26 cellular contexts compared by ENCODE assay signal in the genomic region with DNA sequence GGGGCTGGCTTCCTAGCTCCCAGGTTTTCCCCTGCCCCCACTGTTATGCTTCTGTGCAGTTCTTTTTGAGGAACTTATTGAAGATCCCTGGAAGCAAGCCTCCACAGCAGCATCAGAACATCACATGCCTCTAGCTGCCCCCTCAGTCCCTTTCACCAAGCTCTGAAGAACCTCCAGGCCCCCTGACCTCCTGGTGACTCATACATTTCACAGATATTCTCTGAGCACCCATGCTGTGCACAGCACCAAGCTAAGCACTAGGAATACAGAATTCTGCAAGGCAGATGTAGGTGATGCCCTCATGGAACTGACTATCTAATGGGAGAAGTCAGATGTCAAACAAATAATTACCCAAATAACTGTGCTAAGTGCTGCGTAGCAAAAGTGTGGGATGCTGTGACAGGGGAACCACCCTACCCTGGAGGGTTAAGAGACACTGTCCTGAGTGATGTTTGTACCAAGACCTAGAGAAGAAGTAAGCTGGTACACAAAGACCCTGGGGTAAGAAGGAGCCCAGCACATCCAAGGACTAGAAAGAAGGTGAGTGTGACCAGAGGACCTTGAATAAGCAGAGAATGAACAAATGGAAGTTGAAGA.
DNase-seq lines count a peak whose midpoint lies in the region; ATAC-seq and TF ChIP-seq lines count a peak whose summit lies in the region.
"Had no signal": no experiment of that assay in that cellular context is flagged by ENCODE, and none has a peak within 500 bp of the region (broad histone marks: within the 10 kb centered on the region; RNA-seq: fewer than 3 reads in every experiment).

No MANE protein-coding gene starts in this region.

- POLR2A ChIA-PET in HEK293T (lab: Yijun Ruan, JAX), result no interaction called here

- DNase-seq in Daoy (ENCODE audit: low read depth) (peak; percentile 20), HEK293T (ENCODE audit: extremely low spot score) (peak; percentile 13), endodermal cell (peak; percentile 62), renal cortical epithelial cell (ENCODE audit: low read depth) (peak; percentile 29)
- DNase-seq: activated CD4-positive, alpha-beta T cell treated with anti-CD3 and anti-CD28 coated beads, Interleukin-2, amount 50 U/mL, for 1 hour; activated CD8-positive, alpha-beta memory T cell treated with anti-CD3 and anti-CD28 coated beads, Interleukin-2, amount 50 U/mL, for 4 hours; cortex of kidney; DMS 273 treated with DMSO at 0.1 percent for 48 hours; GF-D8; HCEC 1CT; heart left ventricle; left ventricle myocardium superior; NCI-H2171 treated with DMSO at 0.1 percent for 48 hours; NCI-H524 treated with DMSO at 0.1 percent for 48 hours; pancreas; sigmoid colon had no signal

- peaks cover 22% of the 10 kb centered on the region for H3K4me1 ChIP-seq in endodermal cell (ENCODE audit: control insufficient read depth, insufficient read depth, low read length)
- H3K4me1 ChIP-seq: heart left ventricle, pancreas, sigmoid colon had no signal

- no peak overlapping the region for H3K27ac Mint-ChIP-seq in endodermal cell
- H3K27ac Mint-ChIP-seq: activated T-helper 2 cell treated with anti-CD3 and anti-CD28 coated beads, Interferon-gamma antibody, Interleukin-2, Interleukin-4, amounts not matched to agents 10 μg/mL and 5 μg/mL and 100 μg/mL, durations not matched to agents 14 hours and 24 hours and 36 hours; nephron had no signal

- no peaks in the 10 kb centered on the region for H3K36me3 Mint-ChIP-seq in endodermal cell (ENCODE audit: low read depth)

- H3K36me3 ChIP-seq in endodermal cell (ENCODE audit: control insufficient read depth, insufficient read depth, low read length), result no peaks in the 10 kb centered on the region
- H3K36me3 ChIP-seq: heart left ventricle, pancreas, sigmoid colon had no signal

- H3K9me3 ChIP-seq in endodermal cell (ENCODE audit: control insufficient read depth, low read length), result no peaks in the 10 kb centered on the region
- H3K9me3 ChIP-seq: heart left ventricle, pancreas, sigmoid colon had no signal

- WGBS in endodermal cell (ENCODE audit: insufficient coverage in 1 of 2, insufficient read length in 1 of 2), 2 experiments, result 97 to 100% methylated on average over 1 of the region's 1 CpG

- no peak for ATAC-seq in GM21528 (IDR thresholded peaks at IDR 0.05; ENCODE audit: low FRiP score, unreplicated experiment)
- no peak for ATAC-seq in HG03571 (IDR thresholded peaks at IDR 0.05; ENCODE audit: unreplicated experiment)
- no peak for ATAC-seq in HG03565 (IDR thresholded peaks at IDR 0.05; ENCODE audit: unreplicated experiment)
- ATAC-seq: heart left ventricle, left ventricle myocardium superior had no signal

- H3K4me3 ChIP-seq in endodermal cell (ENCODE audit: low read length), result no peak overlapping the region
- H3K4me3 ChIP-seq: heart left ventricle, pancreas, sigmoid colon, SK-N-MC had no signal

- no peak overlapping the region for H3K4me3 Mint-ChIP-seq in endodermal cell
- H3K4me3 Mint-ChIP-seq: nephron had no signal

- CTCF ChIA-PET in HEK293T (lab: Yijun Ruan, JAX), result no interaction called here

- no peak overlapping the region for H3K9ac ChIP-seq in endodermal cell (ENCODE audit: extremely low read depth, low read length, poor library complexity, severe bottlenecking)

- TF ChIP-seq CTCF in endodermal cell (conservative IDR thresholded peaks at IDR 0.05), result no peak

- peaks cover 20% of the 10 kb centered on the region for H3K27me3 ChIP-seq in endodermal cell (ENCODE audit: control insufficient read depth, insufficient read depth, low read length, poor library complexity, severe bottlenecking)
- H3K27me3 ChIP-seq: heart left ventricle, pancreas, sigmoid colon had no signal

- H3K9me3 Mint-ChIP-seq in endodermal cell, result no peaks in the 10 kb centered on the region
- H3K9me3 Mint-ChIP-seq: nephron had no signal

- peaks cover 41% of the 10 kb centered on the region for H3K4me1 Mint-ChIP-seq in endodermal cell

- H3K27ac ChIP-seq in endodermal cell (ENCODE audit: low read depth, low read length), result no peak overlapping the region
- H3K27ac ChIP-seq: C4-2B, heart left ventricle, HL-60, pancreas, RWPE1, sigmoid colon, SK-N-MC, VCaP had no signal

- peaks cover 27% of the 10 kb centered on the region for H3K27me3 Mint-ChIP-seq in endodermal cell (ENCODE audit: insufficient read depth)

TF ChIP-seq in HEK293T, 16 proteins besides CTCF, POLR2A, EP300 and RAD21:
- TF ChIP-seq HDGF (IDR thresholded peaks at IDR 0.05; ENCODE audit: borderline replicate concordance) (no peak), CTBP1 (IDR thresholded peaks at IDR 0.05; ENCODE audit: borderline replicate concordance) (no peak), ARNT (IDR thresholded peaks at IDR 0.05) (no peak), BHLHE40 (IDR thresholded peaks at IDR 0.05; ENCODE audit: borderline replicate concordance) (no peak), FOXM1 (IDR thresholded peaks at IDR 0.05; ENCODE audit: borderline replicate concordance) (no peak), SUZ12 (IDR thresholded peaks at IDR 0.05) (no peak)
